ENCODE assay signal across 10 cellular contexts in genomic region chr15:81275711-81276417, GRCh38. TPM values are rescaled to one million over a fixed set of nuclear protein-coding genes. Genes with fewer than 3 reads are reported as not detected.
DNase-seq lines count a peak whose midpoint lies in the region; ATAC-seq and TF ChIP-seq lines count a peak whose summit lies in the region.
"Had no signal": no experiment of that assay in that cellular context is flagged by ENCODE, and none has a peak within 500 bp of the region (broad histone marks: within the 10 kb centered on the region; RNA-seq: fewer than 3 reads in every experiment).

No MANE protein-coding gene starts in this region.

- DNase-seq in CD4-positive, alpha-beta T cell: no peak
- DNase-seq in fibroblast of lung (ENCODE audit: low read depth in 2 of 2) (peak; percentile 18 to 73), sigmoid colon (no peak), NCI-H1048 (lab: John Stamatoyannopoulos, UW) (no peak), cortex of kidney (lab: John Stamatoyannopoulos, UW) (no peak), WERI-Rb-1 (no peak), D341Med (ENCODE audit: low spot score) (no peak)
- DNase-seq: NCI-H1436 treated with DMSO at 0.1 percent for 48 hours had no signal

- intact Hi-C loops in CD4-positive, alpha-beta T cell (cut with DNase I, micrococcal nuclease): loop anchor here (1.0 to 10.0 kb wide), 6 partner anchors 21 to 204 kb away; no protein-coding TSS in a partner anchor
- intact Hi-C loops in sigmoid colon (cut with DNase I): loop anchor here (1.0 to 10.0 kb wide), 3 partner anchors 61 to 919 kb away; no protein-coding TSS in a partner anchor

- H3K4me3 ChIP-seq in OCI-LY1 (ENCODE audit: low read depth, low read length, poor library complexity, severe bottlenecking) (no peak overlapping the region), fibroblast of lung (replicated peaks in 1 of 4; ENCODE audit: control extremely low read depth in 1 of 4, insufficient read depth in 1 of 4, low read depth in 3 of 4, low read length in 4 of 4) (no peak overlapping the region), sigmoid colon (no peak overlapping the region), WERI-Rb-1 (ENCODE audit: low read depth, low read length) (no peak overlapping the region)

- H3K27me3 Mint-ChIP-seq in CD4-positive, alpha-beta T cell: no peaks in the 10 kb centered on the region

- H2AFZ ChIP-seq in OCI-LY1 (ENCODE audit: low read length): 0 out of 2 replicates have a peak overlapping the region, but pooled peaks have one; percentile 3
- H2AFZ ChIP-seq in fibroblast of lung (ENCODE audit: low read length): no peak overlapping the region

- H3K4me3 Mint-ChIP-seq in CD4-positive, alpha-beta T cell: no peak overlapping the region

- no peak for TF ChIP-seq EP300 in sigmoid colon (IDR thresholded peaks at IDR 0.05)

- CTCF ChIA-PET in CD4-positive, alpha-beta T cell (lab: Charles Lee): interaction anchor here (0.6 to 3.9 kb wide), 18 partner anchors 8 to 132 kb away, joined by 3 to 57 read pairs (median 7); partner anchors contain the start of gene STARD5

- WGBS in sigmoid colon, 2 donors: 76 to 90% methylated on average over 4 of the region's 4 CpGs

- H3K36me3 Mint-ChIP-seq in CD4-positive, alpha-beta T cell (ENCODE audit: low read depth): peaks cover 19% of the 10 kb centered on the region

- TF ChIP-seq CTCF in CD4-positive, alpha-beta T cell (IDR thresholded peaks at IDR 0.05): no peak
- TF ChIP-seq CTCF in OCI-LY1 (IDR thresholded peaks at IDR 0.05; ENCODE audit: low read length): no peak
- no peak for TF ChIP-seq CTCF in fibroblast of lung (conservative IDR thresholded peaks at IDR 0.05 in 1 of 2, IDR thresholded peaks at IDR 0.05 in 1 of 2; ENCODE audit: low read depth in 1 of 2, low read length in 2 of 2)
- no peak for TF ChIP-seq CTCF in sigmoid colon (IDR thresholded peaks at IDR 0.05)
- TF ChIP-seq CTCF in WERI-Rb-1 (IDR thresholded peaks at IDR 0.05; ENCODE audit: low read depth, low read length): no peak

- H3K79me2 ChIP-seq in OCI-LY1 (ENCODE audit: insufficient read depth, low read length) (no peaks in the 10 kb centered on the region), fibroblast of lung (ENCODE audit: control insufficient read depth, insufficient read depth, low read length) (no peaks in the 10 kb centered on the region)

- peak overlapping the region; percentile 82 for H3K27ac Mint-ChIP-seq in CD4-positive, alpha-beta T cell

- peaks cover 4% of the 10 kb centered on the region for H3K4me1 ChIP-seq in OCI-LY1 (ENCODE audit: insufficient read depth, low read length, severe bottlenecking)
- peaks cover 2% of the 10 kb centered on the region for H3K4me1 ChIP-seq in fibroblast of lung (ENCODE audit: control insufficient read depth, extremely low read depth, insufficient read depth, low read length)
- H3K4me1 ChIP-seq in sigmoid colon: peaks cover 0 to 24% (median 16%) of the 10 kb centered on the region in 4 donors

- no peaks in the 10 kb centered on the region for H3K27me3 ChIP-seq in CD4-positive, alpha-beta T cell (ENCODE audit: control insufficient read depth, insufficient read depth, low read length)
- H3K27me3 ChIP-seq in OCI-LY1 (ENCODE audit: insufficient read depth, low read length) (no peaks in the 10 kb centered on the region), fibroblast of lung (ENCODE audit: control insufficient read depth, insufficient read depth, low read length) (peaks cover 2% of the 10 kb centered on the region), sigmoid colon (no peaks in the 10 kb centered on the region), WERI-Rb-1 (ENCODE audit: insufficient read depth, low read depth, severe bottlenecking) (no peaks in the 10 kb centered on the region)
- H3K27me3 ChIP-seq: neutrophil had no signal

- H3K9me3 Mint-ChIP-seq in CD4-positive, alpha-beta T cell: peaks cover 4% of the 10 kb centered on the region

- POLR2A ChIA-PET in CD4-positive, alpha-beta T cell (lab: Charles Lee): interaction anchor here (0.8 to 13.8 kb wide), 8 partner anchors 8 to 125 kb away, joined by 3 to 396 read pairs (median 6); no protein-coding TSS in a partner anchor

- H3K9ac ChIP-seq in OCI-LY1 (ENCODE audit: low read length) (no peak overlapping the region), fibroblast of lung (ENCODE audit: insufficient read depth, low read length) (no peak overlapping the region)

- H3F3A ChIP-seq in OCI-LY1 (ENCODE audit: insufficient read depth, low read length): no peaks in the 10 kb centered on the region

- ATAC-seq in CD4-positive, alpha-beta T cell (ENCODE audit: poor library complexity): no peak

- H4K20me1 ChIP-seq in OCI-LY1 (ENCODE audit: insufficient read depth, low read length): no peaks in the 10 kb centered on the region
- H4K20me1 ChIP-seq in fibroblast of lung (ENCODE audit: control insufficient read depth, extremely low read depth, insufficient read depth, low read length): no peaks in the 10 kb centered on the region

- no peaks in the 10 kb centered on the region for H3K9me2 ChIP-seq in OCI-LY1 (ENCODE audit: low read depth, low read length)

- no peak overlapping the region for H3K27ac ChIP-seq in CD4-positive, alpha-beta T cell (ENCODE audit: low read depth, low read length)
- H3K27ac ChIP-seq in OCI-LY1 (ENCODE audit: low read depth, low read length, poor library complexity, severe bottlenecking): no peak overlapping the region
- no peak overlapping the region for H3K27ac ChIP-seq in fibroblast of lung (ENCODE audit: insufficient read depth, low read length)
- peak overlapping the region; percentile 25 to 51 (median 42) for H3K27ac ChIP-seq in sigmoid colon
- H3K27ac ChIP-seq in WERI-Rb-1: no peak overlapping the region
- H3K27ac ChIP-seq: neutrophil had no signal

- no peaks in the 10 kb centered on the region for H3K36me3 ChIP-seq in OCI-LY1 (ENCODE audit: insufficient read depth, low read length)
- no peaks in the 10 kb centered on the region for H3K36me3 ChIP-seq in fibroblast of lung (ENCODE audit: control insufficient read depth, insufficient read depth, low read length)
- H3K36me3 ChIP-seq in sigmoid colon: no peaks in the 10 kb centered on the region
- no peaks in the 10 kb centered on the region for H3K36me3 ChIP-seq in WERI-Rb-1
- H3K36me3 ChIP-seq: neutrophil had no signal

- TF ChIP-seq POLR2A in sigmoid colon (IDR thresholded peaks at IDR 0.05): no peak

- H3K4me2 ChIP-seq in OCI-LY1 (ENCODE audit: low read length): no peak overlapping the region
- no peak overlapping the region for H3K4me2 ChIP-seq in fibroblast of lung (ENCODE audit: extremely low read depth, insufficient read depth, low read length)

- H3K9me3 ChIP-seq in CD4-positive, alpha-beta T cell (ENCODE audit: control insufficient read depth, low read length): peaks cover 12% of the 10 kb centered on the region
- H3K9me3 ChIP-seq in OCI-LY1 (ENCODE audit: low read length) (peaks cover 9% of the 10 kb centered on the region), fibroblast of lung (ENCODE audit: control insufficient read depth, insufficient read depth, low read depth, low read length) (no peaks in the 10 kb centered on the region), sigmoid colon (peaks cover 0 to 4% (median 0%) of the 10 kb centered on the region in 4 donors), WERI-Rb-1 (ENCODE audit: severe bottlenecking) (peaks cover 6% of the 10 kb centered on the region)
- H3K9me3 ChIP-seq: neutrophil had no signal

- peaks cover 62% of the 10 kb centered on the region for H3K4me1 Mint-ChIP-seq in CD4-positive, alpha-beta T cell (ENCODE audit: low read depth)

RNA-seq across cellular contexts. Expression of gene STARD5, which starts 48.1 kb away (rescaled TPM):
- 1 to 10 TPM; 9.7 to 9.8 TPM for total RNA-seq in CD4-positive, alpha-beta T cell
- total RNA-seq in fibroblast of lung (8.2 and 14.9 TPM in 2 replicates), sigmoid colon (1 to 10 TPM in 3 of 4 donors, under 1 TPM in 1; 0.66 to 6.4 (median 3.0) TPM)
- polyA plus RNA-seq in fibroblast of lung (20.1 and 21.4 TPM in 2 replicates), sigmoid colon (10 to 100 TPM; 21.2 to 26.1 (median 22.8) TPM)
- polyA plus RNA-seq in fibroblast of lung (2012): 9.5 and 11.1 TPM in 2 replicates
- polyA minus RNA-seq in fibroblast of lung (ENCODE audit: low replicate concordance): 16.5 and 32.6 TPM in 2 replicates

Comparison
In these comparisons a context has a peak if more than half of its experiments do, and no peak if none do; other contexts are left out.
1. DNase-seq: peak in fibroblast of lung (2 of 2); none in CD4-positive, alpha-beta T cell (0 of 10), sigmoid colon (single experiment), NCI-H1048 (single experiment), cortex of kidney (single experiment), WERI-Rb-1 (single experiment) and D341Med (single experiment).
2. H3K27ac ChIP-seq: peak in sigmoid colon (4 of 4); none in CD4-positive, alpha-beta T cell (single experiment), OCI-LY1 (single experiment), fibroblast of lung (single experiment) and WERI-Rb-1 (single experiment).